ENCODE assay signal across 1 cellular context in the genomic region with DNA sequence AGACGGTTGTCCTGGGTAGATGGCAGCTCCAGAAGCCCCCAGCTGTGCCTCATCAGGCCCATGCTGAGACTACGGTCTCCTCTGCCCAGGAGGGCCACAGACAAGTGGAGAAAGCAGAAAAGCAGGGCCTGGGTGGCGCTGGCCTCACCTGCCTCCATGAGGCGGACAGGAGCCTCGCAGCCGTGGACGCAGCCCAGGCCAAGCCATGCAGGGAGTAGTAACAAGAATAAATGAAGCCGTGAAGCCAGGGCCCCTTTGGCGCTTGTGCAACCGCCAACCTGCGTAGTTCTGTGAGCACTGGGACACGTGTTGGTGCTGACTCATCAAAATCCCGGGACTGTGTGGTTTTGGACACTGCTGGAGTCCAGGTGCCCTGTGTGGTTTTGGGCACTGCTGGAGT.
TF ChIP-seq lines count a peak whose summit lies in the region.

No MANE protein-coding gene starts in this region.

TF ChIP-seq in K562, 482 proteins besides CTCF, POLR2A, EP300 and RAD21 (continued from another document and continues in another):
- TF ChIP-seq, protein P1, sequence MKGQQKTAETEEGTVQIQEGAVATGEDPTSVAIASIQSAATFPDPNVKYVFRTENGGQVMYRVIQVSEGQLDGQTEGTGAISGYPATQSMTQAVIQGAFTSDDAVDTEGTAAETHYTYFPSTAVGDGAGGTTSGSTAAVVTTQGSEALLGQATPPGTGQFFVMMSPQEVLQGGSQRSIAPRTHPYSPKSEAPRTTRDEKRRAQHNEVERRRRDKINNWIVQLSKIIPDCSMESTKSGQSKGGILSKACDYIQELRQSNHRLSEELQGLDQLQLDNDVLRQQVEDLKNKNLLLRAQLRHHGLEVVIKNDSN (CRISPR knock-in tag; IDR thresholded peaks at IDR 0.05): peak; percentile 72
- no peak for TF ChIP-seq PCBP1 (IDR thresholded peaks at IDR 0.05; ENCODE audit: low read depth, low read length, poor library complexity, severe bottlenecking)
- TF ChIP-seq, protein P2, sequence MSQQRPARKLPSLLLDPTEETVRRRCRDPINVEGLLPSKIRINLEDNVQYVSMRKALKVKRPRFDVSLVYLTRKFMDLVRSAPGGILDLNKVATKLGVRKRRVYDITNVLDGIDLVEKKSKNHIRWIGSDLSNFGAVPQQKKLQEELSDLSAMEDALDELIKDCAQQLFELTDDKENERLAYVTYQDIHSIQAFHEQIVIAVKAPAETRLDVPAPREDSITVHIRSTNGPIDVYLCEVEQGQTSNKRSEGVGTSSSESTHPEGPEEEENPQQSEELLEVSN (IDR thresholded peaks at IDR 0.05; ENCODE audit: borderline replicate concordance in 1 of 2, extremely low read depth in 1 of 2, insufficient read depth in 1 of 2, insufficient read length in 1 of 2, low read depth in 1 of 2, low read length in 1 of 2, poor library complexity in 1 of 2, severe bottlenecking in 1 of 2): peak; percentile 48 to 73
- TF ChIP-seq MED1 (CRISPR knock-in tag; IDR thresholded peaks at IDR 0.05; ENCODE audit: borderline replicate concordance): no peak
- no peak for TF ChIP-seq SAP30 (IDR thresholded peaks at IDR 0.05; ENCODE audit: borderline replicate concordance, insufficient read depth, low read depth, low read length, poor library complexity, severe bottlenecking)
- no peak for TF ChIP-seq GTF2E2 (tag; IDR thresholded peaks at IDR 0.05)
- no peak for TF ChIP-seq HNRNPLL (IDR thresholded peaks at IDR 0.05; ENCODE audit: low read depth, low read length, poor library complexity, severe bottlenecking)
- TF ChIP-seq, protein P3, sequence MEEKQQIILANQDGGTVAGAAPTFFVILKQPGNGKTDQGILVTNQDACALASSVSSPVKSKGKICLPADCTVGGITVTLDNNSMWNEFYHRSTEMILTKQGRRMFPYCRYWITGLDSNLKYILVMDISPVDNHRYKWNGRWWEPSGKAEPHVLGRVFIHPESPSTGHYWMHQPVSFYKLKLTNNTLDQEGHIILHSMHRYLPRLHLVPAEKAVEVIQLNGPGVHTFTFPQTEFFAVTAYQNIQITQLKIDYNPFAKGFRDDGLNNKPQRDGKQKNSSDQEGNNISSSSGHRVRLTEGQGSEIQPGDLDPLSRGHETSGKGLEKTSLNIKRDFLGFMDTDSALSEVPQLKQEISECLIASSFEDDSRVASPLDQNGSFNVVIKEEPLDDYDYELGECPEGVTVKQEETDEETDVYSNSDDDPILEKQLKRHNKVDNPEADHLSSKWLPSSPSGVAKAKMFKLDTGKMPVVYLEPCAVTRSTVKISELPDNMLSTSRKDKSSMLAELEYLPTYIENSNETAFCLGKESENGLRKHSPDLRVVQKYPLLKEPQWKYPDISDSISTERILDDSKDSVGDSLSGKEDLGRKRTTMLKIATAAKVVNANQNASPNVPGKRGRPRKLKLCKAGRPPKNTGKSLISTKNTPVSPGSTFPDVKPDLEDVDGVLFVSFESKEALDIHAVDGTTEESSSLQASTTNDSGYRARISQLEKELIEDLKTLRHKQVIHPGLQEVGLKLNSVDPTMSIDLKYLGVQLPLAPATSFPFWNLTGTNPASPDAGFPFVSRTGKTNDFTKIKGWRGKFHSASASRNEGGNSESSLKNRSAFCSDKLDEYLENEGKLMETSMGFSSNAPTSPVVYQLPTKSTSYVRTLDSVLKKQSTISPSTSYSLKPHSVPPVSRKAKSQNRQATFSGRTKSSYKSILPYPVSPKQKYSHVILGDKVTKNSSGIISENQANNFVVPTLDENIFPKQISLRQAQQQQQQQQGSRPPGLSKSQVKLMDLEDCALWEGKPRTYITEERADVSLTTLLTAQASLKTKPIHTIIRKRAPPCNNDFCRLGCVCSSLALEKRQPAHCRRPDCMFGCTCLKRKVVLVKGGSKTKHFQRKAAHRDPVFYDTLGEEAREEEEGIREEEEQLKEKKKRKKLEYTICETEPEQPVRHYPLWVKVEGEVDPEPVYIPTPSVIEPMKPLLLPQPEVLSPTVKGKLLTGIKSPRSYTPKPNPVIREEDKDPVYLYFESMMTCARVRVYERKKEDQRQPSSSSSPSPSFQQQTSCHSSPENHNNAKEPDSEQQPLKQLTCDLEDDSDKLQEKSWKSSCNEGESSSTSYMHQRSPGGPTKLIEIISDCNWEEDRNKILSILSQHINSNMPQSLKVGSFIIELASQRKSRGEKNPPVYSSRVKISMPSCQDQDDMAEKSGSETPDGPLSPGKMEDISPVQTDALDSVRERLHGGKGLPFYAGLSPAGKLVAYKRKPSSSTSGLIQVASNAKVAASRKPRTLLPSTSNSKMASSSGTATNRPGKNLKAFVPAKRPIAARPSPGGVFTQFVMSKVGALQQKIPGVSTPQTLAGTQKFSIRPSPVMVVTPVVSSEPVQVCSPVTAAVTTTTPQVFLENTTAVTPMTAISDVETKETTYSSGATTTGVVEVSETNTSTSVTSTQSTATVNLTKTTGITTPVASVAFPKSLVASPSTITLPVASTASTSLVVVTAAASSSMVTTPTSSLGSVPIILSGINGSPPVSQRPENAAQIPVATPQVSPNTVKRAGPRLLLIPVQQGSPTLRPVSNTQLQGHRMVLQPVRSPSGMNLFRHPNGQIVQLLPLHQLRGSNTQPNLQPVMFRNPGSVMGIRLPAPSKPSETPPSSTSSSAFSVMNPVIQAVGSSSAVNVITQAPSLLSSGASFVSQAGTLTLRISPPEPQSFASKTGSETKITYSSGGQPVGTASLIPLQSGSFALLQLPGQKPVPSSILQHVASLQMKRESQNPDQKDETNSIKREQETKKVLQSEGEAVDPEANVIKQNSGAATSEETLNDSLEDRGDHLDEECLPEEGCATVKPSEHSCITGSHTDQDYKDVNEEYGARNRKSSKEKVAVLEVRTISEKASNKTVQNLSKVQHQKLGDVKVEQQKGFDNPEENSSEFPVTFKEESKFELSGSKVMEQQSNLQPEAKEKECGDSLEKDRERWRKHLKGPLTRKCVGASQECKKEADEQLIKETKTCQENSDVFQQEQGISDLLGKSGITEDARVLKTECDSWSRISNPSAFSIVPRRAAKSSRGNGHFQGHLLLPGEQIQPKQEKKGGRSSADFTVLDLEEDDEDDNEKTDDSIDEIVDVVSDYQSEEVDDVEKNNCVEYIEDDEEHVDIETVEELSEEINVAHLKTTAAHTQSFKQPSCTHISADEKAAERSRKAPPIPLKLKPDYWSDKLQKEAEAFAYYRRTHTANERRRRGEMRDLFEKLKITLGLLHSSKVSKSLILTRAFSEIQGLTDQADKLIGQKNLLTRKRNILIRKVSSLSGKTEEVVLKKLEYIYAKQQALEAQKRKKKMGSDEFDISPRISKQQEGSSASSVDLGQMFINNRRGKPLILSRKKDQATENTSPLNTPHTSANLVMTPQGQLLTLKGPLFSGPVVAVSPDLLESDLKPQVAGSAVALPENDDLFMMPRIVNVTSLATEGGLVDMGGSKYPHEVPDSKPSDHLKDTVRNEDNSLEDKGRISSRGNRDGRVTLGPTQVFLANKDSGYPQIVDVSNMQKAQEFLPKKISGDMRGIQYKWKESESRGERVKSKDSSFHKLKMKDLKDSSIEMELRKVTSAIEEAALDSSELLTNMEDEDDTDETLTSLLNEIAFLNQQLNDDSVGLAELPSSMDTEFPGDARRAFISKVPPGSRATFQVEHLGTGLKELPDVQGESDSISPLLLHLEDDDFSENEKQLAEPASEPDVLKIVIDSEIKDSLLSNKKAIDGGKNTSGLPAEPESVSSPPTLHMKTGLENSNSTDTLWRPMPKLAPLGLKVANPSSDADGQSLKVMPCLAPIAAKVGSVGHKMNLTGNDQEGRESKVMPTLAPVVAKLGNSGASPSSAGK (IDR thresholded peaks at IDR 0.05): peak; percentile 75
- no peak for TF ChIP-seq JUND (IDR thresholded peaks at IDR 0.05; ENCODE audit: borderline replicate concordance, low read depth, low read length)
- TF ChIP-seq JUND (tag; IDR thresholded peaks at IDR 0.05; ENCODE audit: borderline replicate concordance, low read depth, low read length): no peak
- TF ChIP-seq MYNN (IDR thresholded peaks at IDR 0.05): no peak
- no peak for TF ChIP-seq MYNN (CRISPR knock-in tag; IDR thresholded peaks at IDR 0.05)
- TF ChIP-seq, protein P4, sequence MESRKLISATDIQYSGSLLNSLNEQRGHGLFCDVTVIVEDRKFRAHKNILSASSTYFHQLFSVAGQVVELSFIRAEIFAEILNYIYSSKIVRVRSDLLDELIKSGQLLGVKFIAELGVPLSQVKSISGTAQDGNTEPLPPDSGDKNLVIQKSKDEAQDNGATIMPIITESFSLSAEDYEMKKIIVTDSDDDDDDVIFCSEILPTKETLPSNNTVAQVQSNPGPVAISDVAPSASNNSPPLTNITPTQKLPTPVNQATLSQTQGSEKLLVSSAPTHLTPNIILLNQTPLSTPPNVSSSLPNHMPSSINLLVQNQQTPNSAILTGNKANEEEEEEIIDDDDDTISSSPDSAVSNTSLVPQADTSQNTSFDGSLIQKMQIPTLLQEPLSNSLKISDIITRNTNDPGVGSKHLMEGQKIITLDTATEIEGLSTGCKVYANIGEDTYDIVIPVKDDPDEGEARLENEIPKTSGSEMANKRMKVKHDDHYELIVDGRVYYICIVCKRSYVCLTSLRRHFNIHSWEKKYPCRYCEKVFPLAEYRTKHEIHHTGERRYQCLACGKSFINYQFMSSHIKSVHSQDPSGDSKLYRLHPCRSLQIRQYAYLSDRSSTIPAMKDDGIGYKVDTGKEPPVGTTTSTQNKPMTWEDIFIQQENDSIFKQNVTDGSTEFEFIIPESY (CRISPR knock-in tag; IDR thresholded peaks at IDR 0.05): peak; percentile 99
- TF ChIP-seq, protein P5, sequence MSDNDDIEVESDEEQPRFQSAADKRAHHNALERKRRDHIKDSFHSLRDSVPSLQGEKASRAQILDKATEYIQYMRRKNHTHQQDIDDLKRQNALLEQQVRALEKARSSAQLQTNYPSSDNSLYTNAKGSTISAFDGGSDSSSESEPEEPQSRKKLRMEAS (CRISPR knock-in tag; IDR thresholded peaks at IDR 0.05): peak; percentile 69
- TF ChIP-seq MAFK (IDR thresholded peaks at IDR 0.05; ENCODE audit: low read length): peak; percentile 95
- no peak for TF ChIP-seq ZBED1 (IDR thresholded peaks at IDR 0.05)
- no peak for TF ChIP-seq KDM5B (IDR thresholded peaks at IDR 0.05; ENCODE audit: insufficient replicate concordance, low read depth, low read length)
- peak; percentile 68 for TF ChIP-seq NFE2 (IDR thresholded peaks at IDR 0.05; ENCODE audit: low read depth)
- no peak for TF ChIP-seq FOS (IDR thresholded peaks at IDR 0.05; ENCODE audit: extremely low read depth, insufficient read length)
- TF ChIP-seq, protein P6, sequence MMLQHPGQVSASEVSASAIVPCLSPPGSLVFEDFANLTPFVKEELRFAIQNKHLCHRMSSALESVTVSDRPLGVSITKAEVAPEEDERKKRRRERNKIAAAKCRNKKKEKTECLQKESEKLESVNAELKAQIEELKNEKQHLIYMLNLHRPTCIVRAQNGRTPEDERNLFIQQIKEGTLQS (IDR thresholded peaks at IDR 0.05): peak; percentile 24; the same call in 1 of the 2 replicates
- TF ChIP-seq, protein P6 (CRISPR knock-in tag; conservative IDR thresholded peaks at IDR 0.05): no peak
- TF ChIP-seq BHLHE40 (IDR thresholded peaks at IDR 0.05; ENCODE audit: low read length): 0 out of 2 replicates have a peak, but pooled peaks have one; percentile 29
- TF ChIP-seq C11orf30 (IDR thresholded peaks at IDR 0.05; ENCODE audit: low read depth): peak; percentile 96
- no peak for TF ChIP-seq ETV6 (IDR thresholded peaks at IDR 0.05; ENCODE audit: borderline replicate concordance in 1 of 2, low read depth in 2 of 2, low read length in 1 of 2)
- 0 out of 2 replicates have a peak, but pooled peaks have one; percentile 21 for TF ChIP-seq ETV6 (CRISPR knock-in tag; IDR thresholded peaks at IDR 0.05; ENCODE audit: borderline replicate concordance)
- 0 out of 2 replicates have a peak, but pooled peaks have one; percentile 17 for TF ChIP-seq NR2C2 (CRISPR knock-in tag; IDR thresholded peaks at IDR 0.05)
- no peak for TF ChIP-seq NR2C2 (tag; IDR thresholded peaks at IDR 0.05)
- no peak for TF ChIP-seq DIDO1 (tag; IDR thresholded peaks at IDR 0.05; ENCODE audit: low read depth)
- TF ChIP-seq DMBX1 (CRISPR knock-in tag; IDR thresholded peaks at IDR 0.05; ENCODE audit: borderline replicate concordance): no peak
